ENCODE assay signal across 22 cellular contexts in genomic region chr12:123936471-123936870, GRCh38. TPM values are rescaled to one million over a fixed set of nuclear protein-coding genes. Genes with fewer than 3 reads are reported as not detected.
DNase-seq lines count a peak whose midpoint lies in the region; ATAC-seq and TF ChIP-seq lines count a peak whose summit lies in the region.
"Had no signal": no experiment of that assay in that cellular context is flagged by ENCODE, and none has a peak within 500 bp of the region (broad histone marks: within the 10 kb centered on the region; RNA-seq: fewer than 3 reads in every experiment).

No MANE protein-coding gene starts in this region.

- H3K27me3 ChIP-seq in CD4-positive, alpha-beta T cell (ENCODE audit: control insufficient read depth, insufficient read depth, low read length), result no peaks in the 10 kb centered on the region
- H3K27me3 ChIP-seq in naive thymus-derived CD4-positive, alpha-beta T cell (ENCODE audit: control insufficient read depth in 2 of 2, insufficient read depth in 2 of 2, low read length in 2 of 2), result no peaks in the 10 kb centered on the region

- POLR2A ChIA-PET in CD4-positive, alpha-beta T cell (lab: Charles Lee), result no interaction called here
- POLR2A ChIA-PET in activated CD8-positive, alpha-beta T cell treated with anti-CD3 and anti-CD28 coated beads for 36 hours (lab: Charles Lee), result interaction anchor here (1.7 kb wide), 1 partner anchor 10 kb away, joined by 7 read pairs; no protein-coding TSS in a partner anchor
- POLR2A ChIA-PET in naive thymus-derived CD4-positive, alpha-beta T cell (lab: Charles Lee), result no interaction called here

- no peak overlapping the region for H3K4me3 ChIP-seq in naive thymus-derived CD4-positive, alpha-beta T cell (ENCODE audit: low read length)

- H3K36me3 ChIP-seq in naive thymus-derived CD4-positive, alpha-beta T cell (ENCODE audit: control insufficient read depth in 2 of 3, insufficient read depth in 3 of 3, low read length in 3 of 3), result peaks cover 0 to 18% (median 5%) of the 10 kb centered on the region in 3 experiments

- H3K4me3 Mint-ChIP-seq in activated T-cell treated with anti-CD3 and anti-CD28 coated beads, Interleukin-2, amount 50 U/mL, for 24 hours, result no peak overlapping the region
- peak overlapping the region; percentile 25 for H3K4me3 Mint-ChIP-seq in CD4-positive, alpha-beta T cell
- no peak overlapping the region for H3K4me3 Mint-ChIP-seq in activated CD8-positive, alpha-beta T cell treated with anti-CD3 and anti-CD28 coated beads for 36 hours
- peak overlapping the region; percentile 38 to 81 (median 64) for H3K4me3 Mint-ChIP-seq in naive thymus-derived CD4-positive, alpha-beta T cell
- no peak overlapping the region for H3K4me3 Mint-ChIP-seq in type B pancreatic cell

- no peaks in the 10 kb centered on the region for H3K9me3 Mint-ChIP-seq in activated T-cell treated with anti-CD3 and anti-CD28 coated beads, Interleukin-2, amount 50 U/mL, for 24 hours
- no peaks in the 10 kb centered on the region for H3K9me3 Mint-ChIP-seq in CD4-positive, alpha-beta T cell
- no peaks in the 10 kb centered on the region for H3K9me3 Mint-ChIP-seq in activated CD8-positive, alpha-beta T cell treated with anti-CD3 and anti-CD28 coated beads for 36 hours
- peaks cover 0 to 2% (median 0%) of the 10 kb centered on the region in 11 donors for H3K9me3 Mint-ChIP-seq in naive thymus-derived CD4-positive, alpha-beta T cell
- H3K9me3 Mint-ChIP-seq in type B pancreatic cell, result no peaks in the 10 kb centered on the region

- H3K4me1 ChIP-seq in naive thymus-derived CD4-positive, alpha-beta T cell (ENCODE audit: control insufficient read depth in 2 of 2, insufficient read depth in 2 of 2, low read length in 2 of 2), result peaks cover 14 to 30% of the 10 kb centered on the region in 2 donors
- H3K4me1 ChIP-seq: parathyroid adenoma had no signal

- peaks cover 42% of the 10 kb centered on the region for H3K4me1 Mint-ChIP-seq in activated T-cell treated with anti-CD3 and anti-CD28 coated beads, Interleukin-2, amount 50 U/mL, for 24 hours (ENCODE audit: low read depth)
- peaks cover 40% of the 10 kb centered on the region for H3K4me1 Mint-ChIP-seq in CD4-positive, alpha-beta T cell (ENCODE audit: low read depth)
- H3K4me1 Mint-ChIP-seq in activated CD8-positive, alpha-beta T cell treated with anti-CD3 and anti-CD28 coated beads for 36 hours (ENCODE audit: low read depth), result peaks cover 37% of the 10 kb centered on the region
- peaks cover 39 to 59% (median 43%) of the 10 kb centered on the region in 7 donors for H3K4me1 Mint-ChIP-seq in naive thymus-derived CD4-positive, alpha-beta T cell
- no peaks in the 10 kb centered on the region for H3K4me1 Mint-ChIP-seq in type B pancreatic cell (ENCODE audit: unreplicated experiment)

- H3K36me3 Mint-ChIP-seq in activated T-cell treated with anti-CD3 and anti-CD28 coated beads, Interleukin-2, amount 50 U/mL, for 24 hours (ENCODE audit: low read depth), result peaks cover 13% of the 10 kb centered on the region
- H3K36me3 Mint-ChIP-seq in CD4-positive, alpha-beta T cell (ENCODE audit: low read depth), result peaks cover 28% of the 10 kb centered on the region
- H3K36me3 Mint-ChIP-seq in activated CD8-positive, alpha-beta T cell treated with anti-CD3 and anti-CD28 coated beads for 36 hours (ENCODE audit: low read depth), result peaks cover under 1% of the 10 kb centered on the region
- peaks cover 4 to 21% (median 10%) of the 10 kb centered on the region in 5 donors for H3K36me3 Mint-ChIP-seq in naive thymus-derived CD4-positive, alpha-beta T cell
- H3K36me3 Mint-ChIP-seq in type B pancreatic cell, result peaks cover 15% of the 10 kb centered on the region

- intact Hi-C loops in CD4-positive, alpha-beta T cell (cut with DNase I, micrococcal nuclease), result no loop called here
- intact Hi-C loops in activated CD8-positive, alpha-beta T cell treated with anti-CD3 and anti-CD28 coated beads for 36 hours (cut with micrococcal nuclease), result no loop called here
- intact Hi-C loops in naive thymus-derived CD4-positive, alpha-beta T cell (cut with micrococcal nuclease), result no loop called here

- CTCF ChIA-PET in CD4-positive, alpha-beta T cell (lab: Charles Lee), result no interaction called here
- CTCF ChIA-PET in activated CD8-positive, alpha-beta T cell treated with anti-CD3 and anti-CD28 coated beads for 36 hours (lab: Charles Lee), result interaction anchor here (1.0 to 1.3 kb wide), 2 partner anchors 11 to 27 kb away, joined by 3 to 4 read pairs; no protein-coding TSS in a partner anchor
- CTCF ChIA-PET in naive thymus-derived CD4-positive, alpha-beta T cell (lab: Charles Lee), result no interaction called here

- H3K27me3 Mint-ChIP-seq in activated T-cell treated with anti-CD3 and anti-CD28 coated beads, Interleukin-2, amount 50 U/mL, for 24 hours, result peaks cover 2% of the 10 kb centered on the region
- H3K27me3 Mint-ChIP-seq in CD4-positive, alpha-beta T cell, result no peaks in the 10 kb centered on the region
- peaks cover 3% of the 10 kb centered on the region for H3K27me3 Mint-ChIP-seq in activated CD8-positive, alpha-beta T cell treated with anti-CD3 and anti-CD28 coated beads for 36 hours
- H3K27me3 Mint-ChIP-seq in naive thymus-derived CD4-positive, alpha-beta T cell, result peaks cover 0 to 9% (median 0%) of the 10 kb centered on the region in 5 donors
- H3K27me3 Mint-ChIP-seq in type B pancreatic cell, result no peaks in the 10 kb centered on the region
- H3K27me3 Mint-ChIP-seq: naive B cell had no signal

- peak overlapping the region; percentile 75 for H3K27ac Mint-ChIP-seq in activated T-cell treated with anti-CD3 and anti-CD28 coated beads, Interleukin-2, amount 50 U/mL, for 24 hours
- H3K27ac Mint-ChIP-seq in CD4-positive, alpha-beta T cell, result peak overlapping the region; percentile 65
- peak overlapping the region; percentile 17 for H3K27ac Mint-ChIP-seq in activated CD8-positive, alpha-beta T cell treated with anti-CD3 and anti-CD28 coated beads for 36 hours
- peak overlapping the region; percentile 28 to 98 (median 82) for H3K27ac Mint-ChIP-seq in naive thymus-derived CD4-positive, alpha-beta T cell
- no peak overlapping the region for H3K27ac Mint-ChIP-seq in type B pancreatic cell
- H3K27ac Mint-ChIP-seq: CD14-positive monocyte had no signal

- no peaks in the 10 kb centered on the region for H3K9me3 ChIP-seq in CD4-positive, alpha-beta T cell (ENCODE audit: control insufficient read depth, low read length)
- no peaks in the 10 kb centered on the region for H3K9me3 ChIP-seq in naive thymus-derived CD4-positive, alpha-beta T cell (ENCODE audit: control insufficient read depth in 2 of 3, low read length in 3 of 3)

- TF ChIP-seq CTCF in CD4-positive, alpha-beta T cell (IDR thresholded peaks at IDR 0.05), result no peak
- TF ChIP-seq CTCF in activated CD8-positive, alpha-beta T cell treated with anti-CD3 and anti-CD28 coated beads for 36 hours (IDR thresholded peaks at IDR 0.05), result no peak
- TF ChIP-seq CTCF in type B pancreatic cell (conservative IDR thresholded peaks at IDR 0.05), result no peak

- no peak for DNase-seq in activated T-cell treated with anti-CD3 and anti-CD28 coated beads, Interleukin-2, amount 50 U/mL, for 24 hours
- no peak for DNase-seq in activated T-cell treated with anti-CD3 and anti-CD28 coated beads, Interleukin-2, amount 50 U/mL, for 48 hours
- DNase-seq in CD4-positive, alpha-beta T cell, result no peak
- no peak for DNase-seq in activated CD8-positive, alpha-beta T cell treated with anti-CD3 and anti-CD28 coated beads for 36 hours
- DNase-seq in naive thymus-derived CD4-positive, alpha-beta T cell, result no peak
- no peak for DNase-seq in type B pancreatic cell (ENCODE audit: extremely low spot score, unreplicated experiment)
- DNase-seq: ACHN; activated gamma-delta T cell treated with Interleukin-2 at 50 U/mL for 16 hours; DMS53; effector memory CD4-positive, alpha-beta T cell; H7; left cardiac atrium; mesendoderm; naive B cell; NCI-H1694 treated with DMSO at 0.1 percent for 48 hours; NCI-H774; SHP77 treated with DMSO at 0.1 percent for 48 hours had no signal

- H3K27ac ChIP-seq in CD4-positive, alpha-beta T cell (ENCODE audit: low read depth, low read length), result no peak overlapping the region
- H3K27ac ChIP-seq in naive thymus-derived CD4-positive, alpha-beta T cell (ENCODE audit: low read depth, low read length), result no peak overlapping the region
- H3K27ac ChIP-seq: parathyroid adenoma, VCaP had no signal

- ATAC-seq in CD4-positive, alpha-beta T cell (ENCODE audit: poor library complexity), result no peak
- no peak for ATAC-seq in activated CD8-positive, alpha-beta T cell treated with anti-CD3 and anti-CD28 coated beads for 36 hours
- no peak for ATAC-seq in naive thymus-derived CD4-positive, alpha-beta T cell
- ATAC-seq in HG03025 (IDR thresholded peaks at IDR 0.05; ENCODE audit: low FRiP score, unreplicated experiment) (no peak), GM18873 (IDR thresholded peaks at IDR 0.05; ENCODE audit: low FRiP score, unreplicated experiment) (no peak)

RNA-seq across cellular contexts. Expression of gene CCDC92, which starts 36.2 kb away (rescaled TPM):
- 10 to 100 TPM; 11.5 to 12.7 TPM for total RNA-seq in CD4-positive, alpha-beta T cell
- total RNA-seq in activated CD8-positive, alpha-beta T cell treated with anti-CD3 and anti-CD28 coated beads for 36 hours, result 1 to 10 TPM; 4.0 to 6.2 TPM
- 10 to 100 TPM; 17.3 to 24.9 (median 23.0) TPM for total RNA-seq in naive thymus-derived CD4-positive, alpha-beta T cell
- 10 to 100 TPM; 19.0 to 34.4 TPM for polyA plus RNA-seq in naive thymus-derived CD4-positive, alpha-beta T cell
- total RNA-seq in type B pancreatic cell (ENCODE audit: low replicate concordance), result 22.4 and 22.9 TPM in 2 replicates

RNA-seq across cellular contexts. Expression of gene ZNF664, which starts 36.5 kb away (rescaled TPM):
- total RNA-seq in CD4-positive, alpha-beta T cell, result 10 to 100 TPM; 13.4 to 19.0 TPM
- total RNA-seq in activated CD8-positive, alpha-beta T cell treated with anti-CD3 and anti-CD28 coated beads for 36 hours, result 10 to 100 TPM; 52.9 to 53.4 TPM
- total RNA-seq in naive thymus-derived CD4-positive, alpha-beta T cell, result 10 to 100 TPM; 25.0 to 57.5 (median 45.8) TPM
- 10 to 100 TPM in 1 of 2 donors, 1 to 10 TPM in 1; 7.9 to 11.6 TPM for polyA plus RNA-seq in naive thymus-derived CD4-positive, alpha-beta T cell
- total RNA-seq in type B pancreatic cell (ENCODE audit: low replicate concordance), result 140 and 149 TPM in 2 replicates

Comparison
In these comparisons a context has a peak if more than half of its experiments do, and no peak if none do; other contexts are left out.
1. H3K4me3 Mint-ChIP-seq: peak in CD4-positive, alpha-beta T cell (single experiment) and naive thymus-derived CD4-positive, alpha-beta T cell (10 of 10); none in activated T-cell treated with anti-CD3 and anti-CD28 coated beads, Interleukin-2, amount 50 U/mL, for 24 hours (single experiment), activated CD8-positive, alpha-beta T cell treated with anti-CD3 and anti-CD28 coated beads for 36 hours (single experiment) and type B pancreatic cell (single experiment).